In genomic region chr11:9020881-9021280, GRCh38 we compare ENCODE assay signal across 29 cellular contexts. TPM values are rescaled to one million over a fixed set of nuclear protein-coding genes. Genes with fewer than 3 reads are reported as not detected.
"Had no signal": no experiment of that assay in that cellular context is flagged by ENCODE, and none has a peak within 500 bp of the region (broad histone marks: within the 10 kb centered on the region; RNA-seq: fewer than 3 reads in every experiment).

No MANE protein-coding gene starts in this region.

- ATAC-seq: activated naive CD4-positive, alpha-beta T cell treated with anti-CD3 and anti-CD28 coated beads, Interleukin-2, amount 50 U/mL, for 72 hours; activated naive CD8-positive, alpha-beta T cell treated with anti-CD3 and anti-CD28 coated beads, Interleukin-2, amount 50 U/mL, for 24 hours; activated T-cell treated with anti-CD3 and anti-CD28 coated beads, Interleukin-2, amount 50 U/mL, for 4 hours; Panc1; Right ventricle myocardium inferior; T-cell had no signal

- H3K9me3 Mint-ChIP-seq: activated B cell treated with CpG ODN at 0.5 μM for 24 hours; activated CD4-positive, alpha-beta T cell treated with anti-CD3 and anti-CD28 coated beads, Interleukin-2, amount 10 ng/mL, durations not matched to agents 24 days and 14 days; activated naive CD4-positive, alpha-beta T cell treated with anti-CD3 and anti-CD28 coated beads, Interleukin-2, amount 50 U/mL, for 72 hours; activated naive CD8-positive, alpha-beta T cell treated with anti-CD3 and anti-CD28 coated beads, Interleukin-2, amount 50 U/mL, for 24 hours; activated T-cell treated with anti-CD3 and anti-CD28 coated beads, Interleukin-2, amount 50 U/mL, for 4 hours; T-cell had no signal

- H3K27ac ChIP-seq: SK-N-MC had no signal

- FAIRE-seq: TTC549 had no signal

- H3K4me3 Mint-ChIP-seq: activated B cell treated with CpG ODN at 0.5 μM for 24 hours; activated CD4-positive, alpha-beta T cell treated with anti-CD3 and anti-CD28 coated beads, Interleukin-2, amount 10 ng/mL, durations not matched to agents 24 days and 14 days; activated naive CD8-positive, alpha-beta T cell treated with anti-CD3 and anti-CD28 coated beads, Interleukin-2, amount 50 U/mL, for 24 hours; activated T-cell treated with anti-CD3 and anti-CD28 coated beads, Interleukin-2, amount 50 U/mL, for 4 hours; T-cell had no signal

- H3K36me3 Mint-ChIP-seq: activated naive CD4-positive, alpha-beta T cell treated with anti-CD3 and anti-CD28 coated beads, Interleukin-2, amount 50 U/mL, for 72 hours; T-cell had no signal

- H3K4me3 ChIP-seq: MG63, SK-N-MC had no signal

- DNase-seq: activated B cell treated with CpG ODN at 0.5 μM for 24 hours; activated CD4-positive, alpha-beta T cell treated with anti-CD3 and anti-CD28 coated beads for 1 hour; activated CD4-positive, alpha-beta T cell treated with anti-CD3 and anti-CD28 coated beads, Interleukin-2, amount 10 ng/mL, durations not matched to agents 24 days and 14 days; activated CD4-positive, alpha-beta T cell treated with anti-CD3 and anti-CD28 coated beads, Interleukin-2, amount 50 U/mL, for 48 hours; activated effector memory CD4-positive, alpha-beta T cell treated with anti-CD3 and anti-CD28 coated beads, Interleukin-2, amount 50 U/mL, for 16 hours; activated naive CD4-positive, alpha-beta T cell treated with Interleukin-2 at 50 U/mL for 16 hours; activated naive CD8-positive, alpha-beta T cell treated with anti-CD3 and anti-CD28 coated beads, Interleukin-2, amount 50 U/mL, for 24 hours; activated T-cell treated with anti-CD3 and anti-CD28 coated beads, Interleukin-2, amount 50 U/mL, for 4 hours; amygdala; MG63; MV-4-11; NCI-H1092 treated with DMSO at 0.1 percent for 48 hours; NCI-H1417 treated with DMSO at 0.1 percent for 48 hours; NCI-H1694; NCI-H2029; NCI-H345; NCI-H510A; NCI-H526 treated with DMSO at 0.1 percent for 48 hours; NCI-H82; OCI-M1; RPMI8226; T-cell; T-helper 2 cell; T1000 had no signal

- H3K27me3 Mint-ChIP-seq: activated B cell treated with CpG ODN at 0.5 μM for 24 hours had no signal

- H3K4me1 Mint-ChIP-seq: activated B cell treated with CpG ODN at 0.5 μM for 24 hours had no signal

- H3K36me3 ChIP-seq: MG63 had no signal

- H3K27me3 ChIP-seq: MG63 had no signal

- H3K27ac Mint-ChIP-seq: activated B cell treated with CpG ODN at 0.5 μM for 24 hours; activated CD4-positive, alpha-beta T cell treated with anti-CD3 and anti-CD28 coated beads, Interleukin-2, amount 10 ng/mL, durations not matched to agents 24 days and 14 days; activated naive CD4-positive, alpha-beta T cell treated with anti-CD3 and anti-CD28 coated beads, Interleukin-2, amount 50 U/mL, for 72 hours; activated naive CD8-positive, alpha-beta T cell treated with anti-CD3 and anti-CD28 coated beads, Interleukin-2, amount 50 U/mL, for 24 hours; T-cell had no signal

RNA-seq across cellular contexts. Expression of gene NRIP3, which starts 17.1 kb away (rescaled TPM):
- total RNA-seq: activated B cell treated with CpG ODN at 0.5 μM for 24 hours had no signal
